Comparison of ENCODE assay signal across 10 cellular contexts in genomic region chr3:75668791-75669740, GRCh38. TPM values are rescaled to one million over a fixed set of nuclear protein-coding genes. Genes with fewer than 3 reads are reported as not detected.
A peak's percentile ranks its signal among the peaks of the same experiment; 100 is the strongest.
DNase-seq lines count a peak whose midpoint lies in the region; ATAC-seq, FAIRE-seq and TF ChIP-seq lines count a peak whose summit lies in the region.
"Not testable (repeated sequence)": the region's sequence is repeated elsewhere in the genome, so short reads cannot be mapped to it uniquely, and the experiment has no call there.
"Had no signal": no experiment of that assay in that cellular context is flagged by ENCODE, and none has a peak within 500 bp of the region (broad histone marks: within the 10 kb centered on the region; RNA-seq: fewer than 3 reads in every experiment).

No MANE protein-coding gene starts in this region.

- H3K36me3 Mint-ChIP-seq in CD8-positive, alpha-beta T cell; T-helper 2 cell treated with Interferon-gamma antibody and Interleukin-4, amounts not matched to agents 5 μg/mL and 100 μg/mL, for 36 hours (ENCODE audit: low read depth): not testable (repeated sequence)
- peaks cover 13% of the 10 kb centered on the region for H3K36me3 Mint-ChIP-seq in activated T-helper 2 cell treated with anti-CD3 and anti-CD28 coated beads, Interferon-gamma antibody, Interleukin-2, Interleukin-4, amounts not matched to agents 10 μg/mL and 5 μg/mL and 100 μg/mL, durations not matched to agents 14 hours and 24 hours and 36 hours (ENCODE audit: low read depth)

- H3K27me3 ChIP-seq in CD8-positive, alpha-beta T cell (ENCODE audit: insufficient read depth, low read length) = not testable (repeated sequence)

- not testable (repeated sequence) for H3K27ac ChIP-seq in CD8-positive, alpha-beta T cell (ENCODE audit: low read depth, low read length); kidney (ENCODE audit: low read depth in 2 of 2, low read length in 2 of 2)

- H3K27me3 Mint-ChIP-seq in CD8-positive, alpha-beta T cell (ENCODE audit: low read depth) = peaks cover 52% of the 10 kb centered on the region
- peaks cover 43% of the 10 kb centered on the region for H3K27me3 Mint-ChIP-seq in T-helper 2 cell treated with Interferon-gamma antibody and Interleukin-4, amounts not matched to agents 5 μg/mL and 100 μg/mL, for 36 hours (ENCODE audit: low read depth)
- peaks cover 43% of the 10 kb centered on the region for H3K27me3 Mint-ChIP-seq in activated T-helper 2 cell treated with anti-CD3 and anti-CD28 coated beads, Interferon-gamma antibody, Interleukin-2, Interleukin-4, amounts not matched to agents 10 μg/mL and 5 μg/mL and 100 μg/mL, durations not matched to agents 14 hours and 24 hours and 36 hours (ENCODE audit: low read depth)

- not testable (repeated sequence) for H3K36me3 ChIP-seq in CD8-positive, alpha-beta T cell (ENCODE audit: insufficient read depth, low read length); kidney (ENCODE audit: control insufficient read depth in 1 of 2, insufficient read depth in 2 of 2, low read length in 2 of 2)

- DNase-seq in CD8-positive, alpha-beta T cell = peak; percentile 35 to 78 (median 51)
- peak; percentile 23 for DNase-seq in T-helper 2 cell treated with Interferon-gamma antibody and Interleukin-4, amounts not matched to agents 5 μg/mL and 100 μg/mL, for 36 hours (ENCODE audit: low spot score)
- DNase-seq in activated T-helper 2 cell treated with anti-CD3 and anti-CD28 coated beads, Interferon-gamma antibody, Interleukin-2, Interleukin-4, amounts not matched to agents 10 μg/mL and 5 μg/mL and 100 μg/mL, durations not matched to agents 14 hours and 24 hours and 36 hours (ENCODE audit: low spot score) = peak; percentile 50
- peak; percentile 47 for DNase-seq in effector CD4-positive, alpha-beta T cell
- DNase-seq in kidney (peak; percentile 98), posterior vena cava (ENCODE audit: low spot score) (peak; percentile 99)
- peak; percentile 20 to 28 for DNase-seq in stimulated activated CD8-positive, alpha-beta memory T cell treated with anti-CD3 and anti-CD28 coated beads, Interleukin-7, amount 100 ng/mL, for 4 hours (ENCODE audit: low read depth in 2 of 2)

- not testable (repeated sequence) for TF ChIP-seq CTCF in CD8-positive, alpha-beta T cell (IDR thresholded peaks at IDR 0.05); kidney (IDR thresholded peaks at IDR 0.05; ENCODE audit: borderline replicate concordance, extremely low read depth, insufficient read depth)

- H3K4me1 ChIP-seq in CD8-positive, alpha-beta T cell (ENCODE audit: insufficient read depth, low read length); kidney (ENCODE audit: control insufficient read depth in 1 of 2, insufficient read depth in 1 of 2, low read depth in 1 of 2, low read length in 2 of 2): not testable (repeated sequence)

- not testable (repeated sequence) for H3K4me3 ChIP-seq in CD8-positive, alpha-beta T cell (ENCODE audit: low read depth, low read length)
- peak overlapping the region in 1 of 2 donors; percentile 35 for H3K4me3 ChIP-seq in kidney (ENCODE audit: low read length in 2 of 2)

- POLR2A ChIA-PET in CD8-positive, alpha-beta T cell (lab: Charles Lee) = not testable (repeated sequence)

- H3K9ac ChIP-seq in kidney (ENCODE audit: low read length in 2 of 2) = not testable (repeated sequence)

- peaks cover 14% of the 10 kb centered on the region for H3K4me1 Mint-ChIP-seq in CD8-positive, alpha-beta T cell (ENCODE audit: low read depth)
- not testable (repeated sequence) for H3K4me1 Mint-ChIP-seq in T-helper 2 cell treated with Interferon-gamma antibody and Interleukin-4, amounts not matched to agents 5 μg/mL and 100 μg/mL, for 36 hours (ENCODE audit: low read depth); activated T-helper 2 cell treated with anti-CD3 and anti-CD28 coated beads, Interferon-gamma antibody, Interleukin-2, Interleukin-4, amounts not matched to agents 10 μg/mL and 5 μg/mL and 100 μg/mL, durations not matched to agents 14 hours and 24 hours and 36 hours (ENCODE audit: low read depth)

- FAIRE-seq in kidney (lab: Jason Lieb, UNC) = not testable (repeated sequence)

- peaks cover 15% of the 10 kb centered on the region for H3K9me3 Mint-ChIP-seq in CD8-positive, alpha-beta T cell
- peaks cover 38% of the 10 kb centered on the region for H3K9me3 Mint-ChIP-seq in T-helper 2 cell treated with Interferon-gamma antibody and Interleukin-4, amounts not matched to agents 5 μg/mL and 100 μg/mL, for 36 hours
- H3K9me3 Mint-ChIP-seq in activated T-helper 2 cell treated with anti-CD3 and anti-CD28 coated beads, Interferon-gamma antibody, Interleukin-2, Interleukin-4, amounts not matched to agents 10 μg/mL and 5 μg/mL and 100 μg/mL, durations not matched to agents 14 hours and 24 hours and 36 hours = peaks cover 37% of the 10 kb centered on the region

- H3K4me3 Mint-ChIP-seq in CD8-positive, alpha-beta T cell; T-helper 2 cell treated with Interferon-gamma antibody and Interleukin-4, amounts not matched to agents 5 μg/mL and 100 μg/mL, for 36 hours; activated T-helper 2 cell treated with anti-CD3 and anti-CD28 coated beads, Interferon-gamma antibody, Interleukin-2, Interleukin-4, amounts not matched to agents 10 μg/mL and 5 μg/mL and 100 μg/mL, durations not matched to agents 14 hours and 24 hours and 36 hours (ENCODE audit: low read depth): not testable (repeated sequence)

- H3K9me3 ChIP-seq in CD8-positive, alpha-beta T cell (ENCODE audit: low read length); kidney (ENCODE audit: control insufficient read depth in 1 of 2, low read length in 2 of 2): not testable (repeated sequence)

- not testable (repeated sequence) for ATAC-seq in CD8-positive, alpha-beta T cell
- ATAC-seq in HG02759 (IDR thresholded peaks at IDR 0.05; ENCODE audit: unreplicated experiment) = peak; percentile 54

- CTCF ChIA-PET in CD8-positive, alpha-beta T cell (lab: Charles Lee) = not testable (repeated sequence)

- intact Hi-C loops in CD8-positive, alpha-beta T cell (cut with DNase I, micrococcal nuclease); activated T-helper 2 cell treated with anti-CD3 and anti-CD28 coated beads, Interferon-gamma antibody, Interleukin-2, Interleukin-4, amounts not matched to agents 10 μg/mL and 5 μg/mL and 100 μg/mL, durations not matched to agents 14 hours and 24 hours and 36 hours (cut with micrococcal nuclease); kidney (cut with DNase I); posterior vena cava (cut with DNase I): not testable (repeated sequence)

- not testable (repeated sequence) for H3K27ac Mint-ChIP-seq in CD8-positive, alpha-beta T cell; T-helper 2 cell treated with Interferon-gamma antibody and Interleukin-4, amounts not matched to agents 5 μg/mL and 100 μg/mL, for 36 hours; activated T-helper 2 cell treated with anti-CD3 and anti-CD28 coated beads, Interferon-gamma antibody, Interleukin-2, Interleukin-4, amounts not matched to agents 10 μg/mL and 5 μg/mL and 100 μg/mL, durations not matched to agents 14 hours and 24 hours and 36 hours

RNA-seq across cellular contexts. Expression of gene FRG2C, which starts 4.9 kb away (rescaled TPM):
- total RNA-seq in CD8-positive, alpha-beta T cell = not detected
- total RNA-seq in activated T-helper 2 cell treated with anti-CD3 and anti-CD28 coated beads, Interferon-gamma antibody, Interleukin-2, Interleukin-4, amounts not matched to agents 10 μg/mL and 5 μg/mL and 100 μg/mL, durations not matched to agents 14 hours and 24 hours and 36 hours = not detected in 2 replicates
- total RNA-seq in kidney = not detected
- polyA plus RNA-seq in kidney (ENCODE audit: insufficient read depth, low read depth, low replicate concordance) = 0.99 TPM
- total RNA-seq in posterior vena cava = not detected
- total RNA-seq: frontal cortex, HT-29 had no signal

Comparison
In these comparisons a context has a peak if more than half of its experiments do, and no peak if none do; other contexts are left out.
1. DNase-seq: peak in every context shown above with its lines; median percentile 99 in posterior vena cava; 98 in kidney; 51 in CD8-positive, alpha-beta T cell; 50 in activated T-helper 2 cell treated with anti-CD3 and anti-CD28 coated beads, Interferon-gamma antibody, Interleukin-2, Interleukin-4, amounts not matched to agents 10 μg/mL and 5 μg/mL and 100 μg/mL, durations not matched to agents 14 hours and 24 hours and 36 hours; 47 in effector CD4-positive, alpha-beta T cell; 24 in stimulated activated CD8-positive, alpha-beta memory T cell treated with anti-CD3 and anti-CD28 coated beads, Interleukin-7, amount 100 ng/mL, for 4 hours; 23 in T-helper 2 cell treated with Interferon-gamma antibody and Interleukin-4, amounts not matched to agents 5 μg/mL and 100 μg/mL, for 36 hours.